ENCODE assay signal across 8 cellular contexts in genomic region chr16:29862383-29862883, GRCh38. TPM values are rescaled to one million over a fixed set of nuclear protein-coding genes. Genes with fewer than 3 reads are reported as not detected.
DNase-seq lines count a peak whose midpoint lies in the region; ATAC-seq and TF ChIP-seq lines count a peak whose summit lies in the region.

No MANE protein-coding gene starts in this region.

- H3K79me2 ChIP-seq in MM.1S (ENCODE audit: low read length), result peaks cover 16% of the 10 kb centered on the region

- H3F3A ChIP-seq in MM.1S (ENCODE audit: insufficient read depth, low read length), result no peaks in the 10 kb centered on the region

- intact Hi-C loops in activated CD4-positive, alpha-beta T cell treated with anti-CD3 and anti-CD28 coated beads for 36 hours (cut with DNase I, micrococcal nuclease), result loop anchor here (2.0 to 10.0 kb wide), 3 partner anchors 46 to 162 kb away; partner anchors contain the start of genes C16orf92 (in 1 of the 2) and PAGR1 (in 1 of the 2)
- intact Hi-C loops in right lobe of liver (cut with DNase I), result no loop called here
- intact Hi-C loops in testis (cut with DNase I; ENCODE audit: low total_unique reads), result no loop called here

- H3K9me3 Mint-ChIP-seq in activated CD4-positive, alpha-beta T cell treated with anti-CD3 and anti-CD28 coated beads for 36 hours (ENCODE audit: low read depth), result no peaks in the 10 kb centered on the region

- TF ChIP-seq CTCF in MM.1S (IDR thresholded peaks at IDR 0.05; ENCODE audit: low read length) (no peak), right lobe of liver (IDR thresholded peaks at IDR 0.05) (peak in 1 of 4 donors; percentile 3), testis (IDR thresholded peaks at IDR 0.05) (peak in 1 of 3 experiments; percentile 27)

- POLR2A ChIA-PET in activated CD4-positive, alpha-beta T cell treated with anti-CD3 and anti-CD28 coated beads for 36 hours (lab: Charles Lee), result interaction anchor here (0.5 to 1.5 kb wide), 3 partner anchors 15 to 66 kb away, joined by 3 to 4 read pairs (median 3); no protein-coding TSS in a partner anchor

- peak overlapping the region; percentile 93 for H3K27ac Mint-ChIP-seq in activated CD4-positive, alpha-beta T cell treated with anti-CD3 and anti-CD28 coated beads for 36 hours

- H3K27me3 ChIP-seq in MM.1S (replicated peaks; ENCODE audit: insufficient read depth, low read length) (peaks cover 8% of the 10 kb centered on the region; the same call in 1 of the 2 replicates), right lobe of liver (no peaks in the 10 kb centered on the region), testis (no peaks in the 10 kb centered on the region)

- H2AFZ ChIP-seq in MM.1S (ENCODE audit: low read length), result peak overlapping the region; percentile 75

- TF ChIP-seq POLR2A in right lobe of liver (IDR thresholded peaks at IDR 0.05) (no peak), testis (IDR thresholded peaks at IDR 0.05) (no peak)

- CTCF ChIA-PET in activated CD4-positive, alpha-beta T cell treated with anti-CD3 and anti-CD28 coated beads for 36 hours (lab: Charles Lee), result interaction anchor here (2.2 to 2.6 kb wide), 2 partner anchors 14 to 55 kb away, joined by 8 to 9 read pairs; no protein-coding TSS in a partner anchor

- H4K20me1 ChIP-seq in MM.1S (ENCODE audit: insufficient read depth, low read length), result no peaks in the 10 kb centered on the region

- peak overlapping the region; percentile 84 for H3K4me2 ChIP-seq in MM.1S (ENCODE audit: low read depth, low read length)

- H3K27ac ChIP-seq in MM.1S (ENCODE audit: low read length), result peak overlapping the region; percentile 83; the same call in 1 of the 2 replicates
- peak overlapping the region; percentile 100 for H3K27ac ChIP-seq in caudate nucleus (ENCODE audit: low read depth, low read length)
- H3K27ac ChIP-seq in right lobe of liver, result peak overlapping the region; percentile 96 to 100 (median 99)
- H3K27ac ChIP-seq in testis, result peak overlapping the region; percentile 91 to 98

- ATAC-seq in activated CD4-positive, alpha-beta T cell treated with anti-CD3 and anti-CD28 coated beads for 36 hours, result peak; percentile 1
- ATAC-seq in right lobe of liver (peak in 2 of 4 donors; percentile 2), GM18517 (IDR thresholded peaks at IDR 0.05; ENCODE audit: unreplicated experiment) (no peak)

- H3K9ac ChIP-seq in MM.1S (ENCODE audit: low read length), result peak overlapping the region; percentile 86

- no peaks in the 10 kb centered on the region for H3K9me3 ChIP-seq in MM.1S (replicated peaks; ENCODE audit: insufficient read depth, low read length)
- H3K9me3 ChIP-seq in right lobe of liver, result no peaks in the 10 kb centered on the region
- no peaks in the 10 kb centered on the region for H3K9me3 ChIP-seq in testis

- peaks cover 16% of the 10 kb centered on the region for H3K36me3 Mint-ChIP-seq in activated CD4-positive, alpha-beta T cell treated with anti-CD3 and anti-CD28 coated beads for 36 hours (ENCODE audit: low read depth)

- H3K36me3 ChIP-seq in MM.1S (replicated peaks; ENCODE audit: insufficient read depth, low read length) (no peaks in the 10 kb centered on the region), right lobe of liver (peaks cover 4 to 12% (median 12%) of the 10 kb centered on the region in 4 donors), testis (ENCODE audit: low read depth, missing control alignments) (no peaks in the 10 kb centered on the region)

- 3% methylated on average over 20 of the region's 27 CpGs for WGBS in right lobe of liver (ENCODE audit: insufficient coverage, low coverage, low lambda C conversion rate, missing lambda C conversion rate)
- 1% methylated on average over 23 to 27 of the region's 27 CpGs for WGBS in testis, 2 donors

- no peaks in the 10 kb centered on the region for H3K27me3 Mint-ChIP-seq in activated CD4-positive, alpha-beta T cell treated with anti-CD3 and anti-CD28 coated beads for 36 hours

- peak overlapping the region; percentile 90 for H3K4me3 Mint-ChIP-seq in activated CD4-positive, alpha-beta T cell treated with anti-CD3 and anti-CD28 coated beads for 36 hours

- H3K4me1 ChIP-seq in MM.1S (ENCODE audit: low read length) (no peaks in the 10 kb centered on the region), right lobe of liver (peaks cover 0 to 31% (median 12%) of the 10 kb centered on the region in 4 donors), testis (peaks cover 12% of the 10 kb centered on the region)

- H3K4me3 ChIP-seq in MM.1S (ENCODE audit: low read length), result peak overlapping the region; percentile 84
- peak overlapping the region; percentile 93 to 99 (median 99) for H3K4me3 ChIP-seq in right lobe of liver
- peak overlapping the region; percentile 87 to 97 for H3K4me3 ChIP-seq in testis

- peaks cover 18% of the 10 kb centered on the region for H3K4me1 Mint-ChIP-seq in activated CD4-positive, alpha-beta T cell treated with anti-CD3 and anti-CD28 coated beads for 36 hours

- no peaks in the 10 kb centered on the region for H3K9me2 ChIP-seq in MM.1S (replicated peaks; ENCODE audit: insufficient read depth, low read length)

- no peak for DNase-seq in activated CD4-positive, alpha-beta T cell treated with anti-CD3 and anti-CD28 coated beads for 36 hours
- DNase-seq in activated CD4-positive, alpha-beta T cell treated with anti-CD3 and anti-CD28 coated beads for 4 hours, result no peak
- DNase-seq in MM.1S (peak; percentile 11), caudate nucleus (lab: John Stamatoyannopoulos, UW) (peak in 15 of 61 donors; percentile 12 to 56 (median 43)), right lobe of liver (no peak), testis (peak; percentile 76), globus pallidus (ENCODE audit: low spot score) (no peak)

RNA-seq across cellular contexts. Expression of gene CDIPT, which starts 0.6 kb away (rescaled TPM):
- total RNA-seq in activated CD4-positive, alpha-beta T cell treated with anti-CD3 and anti-CD28 coated beads for 36 hours, result 10 to 100 TPM; 35.1 to 50.0 TPM
- total RNA-seq in right lobe of liver, result 10 to 100 TPM; 35.1 to 96.6 (median 58.2) TPM
- total RNA-seq in testis, result 100 to 1,000 TPM in 1 of 2 donors, 10 to 100 TPM in 1; 90.3 to 100 TPM
- polyA plus RNA-seq in testis (ENCODE audit: insufficient read depth, low read depth, low replicate concordance), result 68.7 TPM

RNA-seq across cellular contexts. Expression of gene SEZ6L2, which starts 36.9 kb away (rescaled TPM):
- total RNA-seq in activated CD4-positive, alpha-beta T cell treated with anti-CD3 and anti-CD28 coated beads for 36 hours, result under 1 TPM; 0.27 to 0.42 TPM
- total RNA-seq in right lobe of liver, result under 1 TPM; 0.15 to 0.56 (median 0.32) TPM
- 10 to 100 TPM; 43.7 to 57.5 TPM for total RNA-seq in testis
- 40.9 TPM for polyA plus RNA-seq in testis (ENCODE audit: insufficient read depth, low read depth, low replicate concordance)

RNA-seq across cellular contexts. Expression of gene ASPHD1, which starts 37.9 kb away (rescaled TPM):
- total RNA-seq in activated CD4-positive, alpha-beta T cell treated with anti-CD3 and anti-CD28 coated beads for 36 hours, result 1 to 10 TPM; 2.7 to 3.2 TPM
- total RNA-seq in right lobe of liver (under 1 TPM in 2 of 6 experiments, not detected in 4; 0.38 to 0.50 TPM), testis (10 to 100 TPM in 1 of 2 donors, 1 to 10 TPM in 1; 6.2 to 13.7 TPM)
- 11.1 TPM for polyA plus RNA-seq in testis (ENCODE audit: insufficient read depth, low read depth, low replicate concordance)

RNA-seq across cellular contexts. Expression of gene MVP, which starts 42.2 kb away (rescaled TPM):
- 100 to 1,000 TPM in 1 of 2 experiments, 10 to 100 TPM in 1; 86.2 to 101 TPM for total RNA-seq in activated CD4-positive, alpha-beta T cell treated with anti-CD3 and anti-CD28 coated beads for 36 hours
- total RNA-seq in right lobe of liver (100 to 1,000 TPM in 2 of 6 experiments, 10 to 100 TPM in 4; 37.4 to 112 (median 77.8) TPM), testis (100 to 1,000 TPM; 147 to 224 TPM)
- 119 TPM for polyA plus RNA-seq in testis (ENCODE audit: insufficient read depth, low read depth, low replicate concordance)

RNA-seq across cellular contexts. Expression of gene PAGR1, which starts 46.5 kb away (rescaled TPM):
- 10 to 100 TPM; 20.6 to 25.6 TPM for total RNA-seq in activated CD4-positive, alpha-beta T cell treated with anti-CD3 and anti-CD28 coated beads for 36 hours
- total RNA-seq in right lobe of liver, result 10 to 100 TPM in 5 of 6 experiments, 1 to 10 TPM in 1; 8.5 to 26.1 (median 11.5) TPM
- total RNA-seq in testis, result 10 to 100 TPM; 53.0 to 68.4 TPM
- polyA plus RNA-seq in testis (ENCODE audit: insufficient read depth, low read depth, low replicate concordance), result 36.1 TPM

Comparison
In these comparisons a context has a peak if more than half of its experiments do, and no peak if none do; other contexts are left out.
1. DNase-seq: peak in MM.1S (single experiment) and testis (single experiment); none in activated CD4-positive, alpha-beta T cell treated with anti-CD3 and anti-CD28 coated beads for 36 hours (single experiment), activated CD4-positive, alpha-beta T cell treated with anti-CD3 and anti-CD28 coated beads for 4 hours (0 of 2), right lobe of liver (0 of 3) and globus pallidus (single experiment).
2. RNA of gene SEZ6L2, which starts 36.9 kb away (total RNA-seq): 43.7 to 57.5 TPM in testis; 0.27 to 0.42 TPM in activated CD4-positive, alpha-beta T cell treated with anti-CD3 and anti-CD28 coated beads for 36 hours and 0.15 to 0.56 TPM in right lobe of liver; every median in the first group is over 10 times any median in the second.
3. intact Hi-C loops: an anchor here in activated CD4-positive, alpha-beta T cell treated with anti-CD3 and anti-CD28 coated beads for 36 hours (2.0 to 10.0 kb wide); none called in right lobe of liver and testis.
4. Peak in every context shown above with its lines, with median percentiles within 50 percentile points of each other: H3K27ac ChIP-seq and H3K4me3 ChIP-seq.